In genomic region chr13:29105779-29106178, GRCh38 we compare ENCODE assay signal across 3 cellular contexts.
TF ChIP-seq lines count a peak whose summit lies in the region.

No MANE protein-coding gene starts in this region.

TF ChIP-seq in liver, 16 proteins besides CTCF, POLR2A, EP300 and RAD21 (continued from another document):
- TF ChIP-seq MAX (IDR thresholded peaks at IDR 0.05) (no peak), SP1 (IDR thresholded peaks at IDR 0.05) (no peak), HNF4A (conservative IDR thresholded peaks at IDR 0.05) (no peak), NR2F2 (IDR thresholded peaks at IDR 0.05) (no peak), YY1 (IDR thresholded peaks at IDR 0.05) (no peak), TAF1 (conservative IDR thresholded peaks at IDR 0.05) (no peak), FOXA1 (IDR thresholded peaks at IDR 0.05) (no peak), REST (IDR thresholded peaks at IDR 0.05) (no peak), HNF4G (IDR thresholded peaks at IDR 0.05) (no peak)
TF ChIP-seq in liver: peak in this region for 0.

TF ChIP-seq in HepG2, 621 proteins besides CTCF, POLR2A, EP300 and RAD21 (continued from another document):
- TF ChIP-seq RNF219 (CRISPR knock-in tag; IDR thresholded peaks at IDR 0.05) (no peak), ZNF678 (CRISPR knock-in tag; IDR thresholded peaks at IDR 0.05) (no peak), ATF3 (CRISPR knock-in tag; IDR thresholded peaks at IDR 0.05) (no peak), MXD3 (CRISPR knock-in tag; IDR thresholded peaks at IDR 0.05) (no peak), ZNF703 (CRISPR knock-in tag; IDR thresholded peaks at IDR 0.05; ENCODE audit: borderline replicate concordance) (no peak)

TF ChIP-seq in GM12878, 131 proteins besides CTCF, POLR2A, EP300 and RAD21 (continued from another document):
- TF ChIP-seq YY1 (IDR thresholded peaks at IDR 0.05; ENCODE audit: low read depth, low read length) = no peak
- TF ChIP-seq TARDBP (IDR thresholded peaks at IDR 0.05; ENCODE audit: borderline replicate concordance) = no peak
- no peak for TF ChIP-seq TCF7 (IDR thresholded peaks at IDR 0.05; ENCODE audit: borderline replicate concordance)
- TF ChIP-seq TCF3 (IDR thresholded peaks at IDR 0.05; ENCODE audit: borderline replicate concordance, insufficient read depth, low read depth, low read length) = no peak
- TF ChIP-seq PKNOX1 (IDR thresholded peaks at IDR 0.05) = no peak
- no peak for TF ChIP-seq CREB1 (IDR thresholded peaks at IDR 0.05; ENCODE audit: low read depth)
- no peak for TF ChIP-seq IRF5 (IDR thresholded peaks at IDR 0.05; ENCODE audit: borderline replicate concordance)
- no peak for TF ChIP-seq ZBTB40 (IDR thresholded peaks at IDR 0.05; ENCODE audit: borderline replicate concordance)
- TF ChIP-seq PML (IDR thresholded peaks at IDR 0.05; ENCODE audit: low read length) = no peak
- TF ChIP-seq RBBP5 (conservative IDR thresholded peaks at IDR 0.05) = no peak
- TF ChIP-seq IRF4 (IDR thresholded peaks at IDR 0.05; ENCODE audit: low read depth, low read length) = no peak
- TF ChIP-seq NKRF (conservative IDR thresholded peaks at IDR 0.05) = no peak
- no peak for TF ChIP-seq E2F4 (IDR thresholded peaks at IDR 0.05; ENCODE audit: low read depth, low read length)
